9 cellular contexts compared by ENCODE assay signal in genomic region chr14:72024043-72024407, GRCh38.
DNase-seq lines count a peak whose midpoint lies in the region; ATAC-seq, FAIRE-seq and TF ChIP-seq lines count a peak whose summit lies in the region.
"Had no signal": no experiment of that assay in that cellular context is flagged by ENCODE, and none has a peak within 500 bp of the region (broad histone marks: within the 10 kb centered on the region; RNA-seq: fewer than 3 reads in every experiment).

No MANE protein-coding gene starts in this region.

- H3K9me3 ChIP-seq in HUES64 (ENCODE audit: insufficient read depth, low read depth, low read length) (no peaks in the 10 kb centered on the region), SU-DHL-6 (ENCODE audit: insufficient read depth, low read length) (no peaks in the 10 kb centered on the region)

- H3K4me2 ChIP-seq in SU-DHL-6 (ENCODE audit: low read depth, low read length, poor library complexity, severe bottlenecking): no peak overlapping the region

- no peak for FAIRE-seq in bronchial epithelial cell (lab: Jason Lieb, UNC)

- no peaks in the 10 kb centered on the region for H4K20me1 ChIP-seq in SU-DHL-6 (ENCODE audit: low read depth, low read length)

- H2AFZ ChIP-seq in SU-DHL-6 (ENCODE audit: low read depth, low read length, severe bottlenecking): no peak overlapping the region

- H3K27ac ChIP-seq in HUES64 (ENCODE audit: low read depth, low read length) (no peak overlapping the region), SU-DHL-6 (ENCODE audit: low read depth, low read length) (no peak overlapping the region)

- H3K9me2 ChIP-seq in SU-DHL-6 (replicated peaks; ENCODE audit: insufficient read depth, low read length): no peaks in the 10 kb centered on the region

- H3K9ac ChIP-seq in HUES64 (ENCODE audit: low read depth, low read length): no peak overlapping the region
- H3K9ac ChIP-seq in SU-DHL-6 (ENCODE audit: low read length): no peak overlapping the region

- WGBS in HUES64: 46% methylated on average over 6 of the region's 6 CpGs

- ATAC-seq in GM21367 (IDR thresholded peaks at IDR 0.05; ENCODE audit: unreplicated experiment) (no peak), HG03097 (IDR thresholded peaks at IDR 0.05; ENCODE audit: low FRiP score, unreplicated experiment) (no peak)

- H3K4me1 ChIP-seq in HUES64 (ENCODE audit: insufficient read depth, low read length): peaks cover 11% of the 10 kb centered on the region

- peak overlapping the region; percentile 13; the same call in 1 of the 2 replicates for H3K4me3 ChIP-seq in HUES64 (ENCODE audit: low read length)
- no peak overlapping the region for H3K4me3 ChIP-seq in SU-DHL-6 (ENCODE audit: insufficient read depth, low read length, poor library complexity, severe bottlenecking)
- H3K4me3 ChIP-seq in bronchial epithelial cell (ENCODE audit: low read depth, low read length): no peak overlapping the region

- H3K36me3 ChIP-seq in HUES64 (ENCODE audit: insufficient read depth, low read length) (no peaks in the 10 kb centered on the region), SU-DHL-6 (ENCODE audit: low read length) (no peaks in the 10 kb centered on the region), bronchial epithelial cell (ENCODE audit: control insufficient read depth, insufficient read depth, low read length) (no peaks in the 10 kb centered on the region)

- TF ChIP-seq CTCF in SU-DHL-6 (IDR thresholded peaks at IDR 0.05; ENCODE audit: insufficient read depth, low read length, poor library complexity, severe bottlenecking) (peak; percentile 58), bronchial epithelial cell (IDR thresholded peaks at IDR 0.05; ENCODE audit: insufficient read depth, low read length, severe bottlenecking) (peak; percentile 34)

- H3F3A ChIP-seq in SU-DHL-6 (ENCODE audit: insufficient read depth): no peaks in the 10 kb centered on the region

- H3K79me2 ChIP-seq in SU-DHL-6 (ENCODE audit: insufficient read depth, low read length): no peaks in the 10 kb centered on the region

- H3K27me3 ChIP-seq in HUES64 (ENCODE audit: insufficient read depth, low read length) (no peaks in the 10 kb centered on the region), SU-DHL-6 (ENCODE audit: low read length) (no peaks in the 10 kb centered on the region), bronchial epithelial cell (ENCODE audit: control insufficient read depth, insufficient read depth, low read length) (no peaks in the 10 kb centered on the region)

- peak; percentile 53 for DNase-seq in D341Med (ENCODE audit: low spot score)
- peak; percentile 35 for DNase-seq in bronchial epithelial cell (ENCODE audit: low read depth)
- DNase-seq in midbrain (lab: John Stamatoyannopoulos, UW): peak; percentile 8
- no peak for DNase-seq in DMS79 treated with DMSO at 0.1 percent for 48 hours (lab: John Stamatoyannopoulos, UW)
- DNase-seq: right cardiac atrium had no signal
